ENCODE assay signal across 18 cellular contexts in genomic region chr9:135565141-135565628, GRCh38. TPM values are rescaled to one million over a fixed set of nuclear protein-coding genes. Genes with fewer than 3 reads are reported as not detected.
"Had no signal": no experiment of that assay in that cellular context is flagged by ENCODE, and none has a peak within 500 bp of the region (broad histone marks: within the 10 kb centered on the region; RNA-seq: fewer than 3 reads in every experiment).

No MANE protein-coding gene starts in this region.

- ATAC-seq: activated CD4-positive, CD25-positive, alpha-beta regulatory T cell treated with anti-CD3 and anti-CD28 coated beads, Interleukin-2, amount 50 U/mL, for 24 hours; activated T-cell treated with anti-CD3 and anti-CD28 coated beads, Interleukin-2, amount 50 U/mL, for 4 hours; left colon; mucosa of descending colon; naive thymus-derived CD8-positive, alpha-beta T cell had no signal

- H3K27ac ChIP-seq: ascending aorta, esophagus squamous epithelium, prostate gland, vagina had no signal

- H3K4me1 Mint-ChIP-seq: activated naive CD8-positive, alpha-beta T cell treated with anti-CD3 and anti-CD28 coated beads for 36 hours; naive thymus-derived CD8-positive, alpha-beta T cell had no signal

- DNase-seq: activated CD4-positive, alpha-beta T cell treated with anti-CD3 and anti-CD28 coated beads, Interleukin-2, amount 50 U/mL, for 4 hours; activated gamma-delta T cell; activated naive CD8-positive, alpha-beta T cell treated with anti-CD3 and anti-CD28 coated beads for 36 hours; activated T-cell treated with anti-CD3 and anti-CD28 coated beads, Interleukin-2, amount 50 U/mL, for 4 hours; esophagus squamous epithelium; foreskin fibroblast; glutamatergic neuron; left colon; mammary epithelial cell; mucosa of descending colon; stimulated activated CD4-positive, alpha-beta T cell treated with anti-CD3 and anti-CD28 coated beads, Interleukin-2, amount 100 ng/mL, for 48 hours; T-helper 2 cell had no signal

- H3K4me3 Mint-ChIP-seq: activated naive CD8-positive, alpha-beta T cell treated with anti-CD3 and anti-CD28 coated beads for 36 hours; activated T-cell treated with anti-CD3 and anti-CD28 coated beads, Interleukin-2, amount 50 U/mL, for 4 hours; naive thymus-derived CD8-positive, alpha-beta T cell had no signal

- H3K27ac Mint-ChIP-seq: activated naive CD8-positive, alpha-beta T cell treated with anti-CD3 and anti-CD28 coated beads for 36 hours; naive thymus-derived CD8-positive, alpha-beta T cell had no signal

- H3K36me3 Mint-ChIP-seq: activated naive CD8-positive, alpha-beta T cell treated with anti-CD3 and anti-CD28 coated beads for 36 hours had no signal

- H3K4me1 ChIP-seq: ascending aorta, esophagus squamous epithelium, prostate gland, vagina had no signal

- H3K9me3 ChIP-seq: ascending aorta, mucosa of descending colon, prostate gland, vagina had no signal

- H3K36me3 ChIP-seq: ascending aorta, esophagus squamous epithelium, prostate gland, vagina had no signal

- H3K27me3 ChIP-seq: ascending aorta, vagina had no signal

- H3K4me3 ChIP-seq: ascending aorta, esophagus squamous epithelium, mucosa of descending colon, prostate gland, vagina had no signal

RNA-seq across cellular contexts. Expression of gene PAEP, which starts 3.6 kb away (rescaled TPM):
- total RNA-seq: activated naive CD8-positive, alpha-beta T cell treated with anti-CD3 and anti-CD28 coated beads for 36 hours; activated T-cell treated with anti-CD3 and anti-CD28 coated beads, Interleukin-2, amount 50 U/mL, for 4 hours; ascending aorta; bronchial epithelial cell; esophagus squamous epithelium; left colon; mammary epithelial cell; mucosa of descending colon; naive thymus-derived CD8-positive, alpha-beta T cell; vagina had no signal
- polyA plus RNA-seq: mammary epithelial cell; naive thymus-derived CD8-positive, alpha-beta T cell had no signal

RNA-seq across cellular contexts. Expression of gene OBP2A, which starts 19.3 kb away (rescaled TPM):
- total RNA-seq: activated naive CD8-positive, alpha-beta T cell treated with anti-CD3 and anti-CD28 coated beads for 36 hours; activated T-cell treated with anti-CD3 and anti-CD28 coated beads, Interleukin-2, amount 50 U/mL, for 4 hours; ascending aorta; bronchial epithelial cell; esophagus squamous epithelium; left colon; mammary epithelial cell; mucosa of descending colon; naive thymus-derived CD8-positive, alpha-beta T cell; vagina had no signal
- polyA plus RNA-seq: mammary epithelial cell; naive thymus-derived CD8-positive, alpha-beta T cell had no signal

RNA-seq across cellular contexts. Expression of gene LCN1, which starts 43.9 kb away (rescaled TPM):
- total RNA-seq: activated naive CD8-positive, alpha-beta T cell treated with anti-CD3 and anti-CD28 coated beads for 36 hours; activated T-cell treated with anti-CD3 and anti-CD28 coated beads, Interleukin-2, amount 50 U/mL, for 4 hours; ascending aorta; bronchial epithelial cell; esophagus squamous epithelium; left colon; mammary epithelial cell; mucosa of descending colon; naive thymus-derived CD8-positive, alpha-beta T cell; prostate gland; vagina had no signal
- polyA plus RNA-seq: mammary epithelial cell; naive thymus-derived CD8-positive, alpha-beta T cell had no signal
